ENCODE assay signal across 8 cellular contexts in the genomic region with DNA sequence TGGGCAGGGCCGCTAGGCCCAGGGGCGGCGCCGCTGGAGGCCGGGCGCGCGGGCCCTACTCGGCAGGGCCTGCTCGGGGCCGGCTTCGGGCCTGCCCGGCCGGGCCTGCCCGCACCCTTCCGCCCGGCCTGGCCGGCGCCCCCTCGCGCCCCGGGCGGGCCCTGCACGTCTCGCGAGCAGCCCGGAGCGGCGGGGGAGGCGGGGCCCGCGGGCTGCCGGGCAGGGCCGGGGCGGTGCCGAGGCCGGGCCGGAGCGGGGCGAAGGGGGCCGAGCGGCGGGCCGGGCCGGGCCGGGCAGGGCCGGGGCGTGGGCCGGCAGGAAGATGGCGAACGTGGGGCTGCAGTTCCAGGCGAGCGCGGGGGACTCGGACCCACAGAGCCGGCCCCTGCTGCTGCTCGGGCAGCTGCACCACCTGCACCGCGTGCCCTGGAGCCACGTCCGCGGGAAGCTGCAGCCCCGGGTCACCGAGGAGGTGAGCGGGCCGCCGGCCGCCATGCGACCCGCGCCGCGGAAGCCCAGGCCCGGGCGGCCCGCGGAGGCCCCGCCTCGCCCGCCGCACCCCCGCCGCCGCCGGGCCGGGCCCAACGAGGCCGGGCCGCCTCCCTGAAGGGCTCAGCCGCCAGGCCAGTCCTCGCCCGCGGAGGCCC. TPM values are rescaled to one million over a fixed set of nuclear protein-coding genes. Genes with fewer than 3 reads are reported as not detected.
DNase-seq lines count a peak whose midpoint lies in the region; ATAC-seq, FAIRE-seq and TF ChIP-seq lines count a peak whose summit lies in the region.

A gene with protein sequence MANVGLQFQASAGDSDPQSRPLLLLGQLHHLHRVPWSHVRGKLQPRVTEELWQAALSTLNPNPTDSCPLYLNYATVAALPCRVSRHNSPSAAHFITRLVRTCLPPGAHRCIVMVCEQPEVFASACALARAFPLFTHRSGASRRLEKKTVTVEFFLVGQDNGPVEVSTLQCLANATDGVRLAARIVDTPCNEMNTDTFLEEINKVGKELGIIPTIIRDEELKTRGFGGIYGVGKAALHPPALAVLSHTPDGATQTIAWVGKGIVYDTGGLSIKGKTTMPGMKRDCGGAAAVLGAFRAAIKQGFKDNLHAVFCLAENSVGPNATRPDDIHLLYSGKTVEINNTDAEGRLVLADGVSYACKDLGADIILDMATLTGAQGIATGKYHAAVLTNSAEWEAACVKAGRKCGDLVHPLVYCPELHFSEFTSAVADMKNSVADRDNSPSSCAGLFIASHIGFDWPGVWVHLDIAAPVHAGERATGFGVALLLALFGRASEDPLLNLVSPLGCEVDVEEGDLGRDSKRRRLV (plus strand): TSS at position 222 of the 647 bp plus-strand sequence. CDS start 101 bp downstream, at position 323.

- H3K27me3 ChIP-seq in endothelial cell of umbilical vein (ENCODE audit: control insufficient read depth in 2 of 2, insufficient read depth in 2 of 2, low read length in 2 of 2) (no peaks in the 10 kb centered on the region), mucosa of rectum (ENCODE audit: control insufficient read depth in 2 of 2, insufficient read depth in 2 of 2, low read length in 2 of 2) (no peaks in the 10 kb centered on the region)

- H3K4me3 Mint-ChIP-seq in activated CD8-positive, alpha-beta memory T cell treated with anti-CD3 and anti-CD28 coated beads, Interleukin-2, amount 10 ng/mL, durations not matched to agents 7 days and 5 days = peak within 1 kb of the TSS; percentile 53
- peak within 1 kb of the TSS; percentile 27 for H3K4me3 Mint-ChIP-seq in stimulated activated effector memory CD8-positive, alpha-beta T cell treated with anti-CD3 and anti-CD28 coated beads, Interleukin-12 subunit alpha, Interleukin-12 subunit beta, amount 100 ng/mL, for 72 hours

- ATAC-seq in GM18502 (IDR thresholded peaks at IDR 0.05; ENCODE audit: poor library complexity, unreplicated experiment) (peak; percentile 94), HG02840 (IDR thresholded peaks at IDR 0.05; ENCODE audit: low FRiP score, unreplicated experiment) (peak; percentile 84)
- peak; percentile 97 for ATAC-seq in activated CD8-positive, alpha-beta memory T cell treated with anti-CD3 and anti-CD28 coated beads, Interleukin-2, amount 10 ng/mL, durations not matched to agents 7 days and 5 days
- peak; percentile 96 for ATAC-seq in stimulated activated effector memory CD8-positive, alpha-beta T cell treated with anti-CD3 and anti-CD28 coated beads, Interleukin-12 subunit alpha, Interleukin-12 subunit beta, amount 100 ng/mL, for 72 hours

- H3K9ac ChIP-seq in endothelial cell of umbilical vein (replicated peaks; ENCODE audit: extremely low read depth, insufficient read depth, low read length) = peak within 1 kb of the TSS; percentile 81
- peak within 1 kb of the TSS; percentile 72 to 75 for H3K9ac ChIP-seq in mucosa of rectum (ENCODE audit: low read depth in 1 of 2, low read length in 2 of 2)

- peak; percentile 13 for DNase-seq in NCI-H345 treated with DMSO at 0.1 percent for 48 hours (lab: John Stamatoyannopoulos, UW; ENCODE audit: unreplicated experiment)
- DNase-seq in activated CD8-positive, alpha-beta memory T cell treated with anti-CD3 and anti-CD28 coated beads, Interleukin-2, amount 10 ng/mL, durations not matched to agents 7 days and 5 days = peak; percentile 67
- DNase-seq in endothelial cell of umbilical vein (ENCODE audit: low read depth, low spot score) = peak; percentile 45
- DNase-seq in stimulated activated effector memory CD8-positive, alpha-beta T cell treated with anti-CD3 and anti-CD28 coated beads, Interleukin-12 subunit alpha, Interleukin-12 subunit beta, amount 100 ng/mL, for 72 hours (ENCODE audit: low spot score in 2 of 2) = peak; percentile 71 to 76
- no peak for DNase-seq in cortex of kidney (lab: John Stamatoyannopoulos, UW)

- CTCF ChIA-PET in activated CD8-positive, alpha-beta memory T cell treated with anti-CD3 and anti-CD28 coated beads, Interleukin-2, amount 10 ng/mL, durations not matched to agents 7 days and 5 days (lab: Charles Lee) = interaction anchor here (0.8 to 4.1 kb wide), 3 partner anchors 11 to 41 kb away, joined by 3 to 41 read pairs (median 3); a partner anchor contains a TSS
- CTCF ChIA-PET in endothelial cell of umbilical vein (lab: Charles Lee) = interaction anchor here (0.8 to 3.8 kb wide), 3 partner anchors 33 to 212 kb away, joined by 3 to 23 read pairs (median 6); a partner anchor contains a TSS

- H3K4me1 Mint-ChIP-seq in activated CD8-positive, alpha-beta memory T cell treated with anti-CD3 and anti-CD28 coated beads, Interleukin-2, amount 10 ng/mL, durations not matched to agents 7 days and 5 days = peaks cover 12% of the 10 kb centered on the region
- H3K4me1 Mint-ChIP-seq in stimulated activated effector memory CD8-positive, alpha-beta T cell treated with anti-CD3 and anti-CD28 coated beads, Interleukin-12 subunit alpha, Interleukin-12 subunit beta, amount 100 ng/mL, for 72 hours = peaks cover 12% of the 10 kb centered on the region

- H3K9me3 ChIP-seq in endothelial cell of umbilical vein (replicated peaks; ENCODE audit: control insufficient read depth, insufficient read depth, low read length) (no peaks in the 10 kb centered on the region), mucosa of rectum (ENCODE audit: control insufficient read depth in 2 of 2, low read length in 2 of 2) (no peaks in the 10 kb centered on the region)

- POLR2A ChIA-PET in endothelial cell of umbilical vein (lab: Charles Lee) = no interaction called here

- H3K27ac Mint-ChIP-seq in activated CD8-positive, alpha-beta memory T cell treated with anti-CD3 and anti-CD28 coated beads, Interleukin-2, amount 10 ng/mL, durations not matched to agents 7 days and 5 days = peak within 1 kb of the TSS; percentile 48
- peak within 1 kb of the TSS; percentile 90 for H3K27ac Mint-ChIP-seq in stimulated activated effector memory CD8-positive, alpha-beta T cell treated with anti-CD3 and anti-CD28 coated beads, Interleukin-12 subunit alpha, Interleukin-12 subunit beta, amount 100 ng/mL, for 72 hours

- no TSS peak for BruUV-seq in endothelial cell of umbilical vein (replicated peaks; lab: Mats Ljungman, UMichigan)

- H3K4me3 ChIP-seq in endothelial cell of umbilical vein (replicated peaks in 1 of 3; ENCODE audit: insufficient read depth in 1 of 3, low read depth in 1 of 3, low read length in 3 of 3) (peak within 1 kb of the TSS in 2 of 3 experiments; percentile 27 to 49), mucosa of rectum (ENCODE audit: low read length in 2 of 2) (peak within 1 kb of the TSS; percentile 59 to 67)

- TF ChIP-seq POLR2A in endothelial cell of umbilical vein (IDR thresholded peaks at IDR 0.05; ENCODE audit: low read depth, low read length) = peak; percentile 45

- no peaks in the 10 kb centered on the region for H3K27me3 Mint-ChIP-seq in activated CD8-positive, alpha-beta memory T cell treated with anti-CD3 and anti-CD28 coated beads, Interleukin-2, amount 10 ng/mL, durations not matched to agents 7 days and 5 days

- H3K9me3 Mint-ChIP-seq in activated CD8-positive, alpha-beta memory T cell treated with anti-CD3 and anti-CD28 coated beads, Interleukin-2, amount 10 ng/mL, durations not matched to agents 7 days and 5 days (ENCODE audit: low read depth) = no peaks in the 10 kb centered on the region
- no peaks in the 10 kb centered on the region for H3K9me3 Mint-ChIP-seq in stimulated activated effector memory CD8-positive, alpha-beta T cell treated with anti-CD3 and anti-CD28 coated beads, Interleukin-12 subunit alpha, Interleukin-12 subunit beta, amount 100 ng/mL, for 72 hours

- H4K20me1 ChIP-seq in endothelial cell of umbilical vein (replicated peaks; ENCODE audit: control insufficient read depth, extremely low read depth, insufficient read depth, low read length) = no peaks in the 10 kb centered on the region

- no peak for TF ChIP-seq CTCF in endothelial cell of umbilical vein (IDR thresholded peaks at IDR 0.05; ENCODE audit: extremely low read depth in 1 of 2, insufficient read depth in 1 of 2, low read depth in 1 of 2, low read length in 2 of 2)

- peak within 1 kb of the TSS; percentile 56 for H3K4me2 ChIP-seq in endothelial cell of umbilical vein (ENCODE audit: insufficient read depth, low read length)

- H2AFZ ChIP-seq in endothelial cell of umbilical vein (ENCODE audit: low read depth, low read length) = peak within 1 kb of the TSS; percentile 96

- H3K9me1 ChIP-seq in endothelial cell of umbilical vein (replicated peaks; ENCODE audit: control insufficient read depth, extremely low read depth, insufficient read depth, low read length) = no peaks in the 10 kb centered on the region

- H3K79me2 ChIP-seq in endothelial cell of umbilical vein (ENCODE audit: control insufficient read depth, insufficient read depth, low read length) = peaks cover 4% of the 10 kb centered on the region

- H3K27ac ChIP-seq in endothelial cell of umbilical vein (ENCODE audit: insufficient read depth, low read depth, low read length) (peak within 1 kb of the TSS; percentile 79), mucosa of rectum (ENCODE audit: low read depth in 2 of 2, low read length in 2 of 2) (peak within 1 kb of the TSS; percentile 68 to 78)

- peaks cover 6% of the 10 kb centered on the region for H3K36me3 Mint-ChIP-seq in activated CD8-positive, alpha-beta memory T cell treated with anti-CD3 and anti-CD28 coated beads, Interleukin-2, amount 10 ng/mL, durations not matched to agents 7 days and 5 days
- peaks cover 9% of the 10 kb centered on the region for H3K36me3 Mint-ChIP-seq in stimulated activated effector memory CD8-positive, alpha-beta T cell treated with anti-CD3 and anti-CD28 coated beads, Interleukin-12 subunit alpha, Interleukin-12 subunit beta, amount 100 ng/mL, for 72 hours

- peak; percentile 48 for FAIRE-seq in endothelial cell of umbilical vein (lab: Jason Lieb, UNC)

- dilution Hi-C loops in endothelial cell of umbilical vein (cut with MboI; ENCODE audit: extremely low pct_ligation_motif_present, low sequenced_read_pairs) = no loop called here

- H3K36me3 ChIP-seq in endothelial cell of umbilical vein (ENCODE audit: control insufficient read depth in 2 of 2, extremely low read depth in 1 of 2, insufficient read depth in 2 of 2, low read length in 2 of 2) (peaks cover 0 to 16% of the 10 kb centered on the region in 2 experiments), mucosa of rectum (ENCODE audit: control insufficient read depth in 2 of 2, insufficient read depth in 2 of 2, low read length in 2 of 2) (peaks cover 12 to 27% of the 10 kb centered on the region in 2 donors)

- intact Hi-C loops in endothelial cell of umbilical vein (cut with micrococcal nuclease) = loop anchor here (2.0 to 5.0 kb wide), 3 partner anchors 40 to 385 kb away; a partner anchor contains a TSS

- H3K4me1 ChIP-seq in endothelial cell of umbilical vein (ENCODE audit: control insufficient read depth, extremely low read depth, insufficient read depth, low read length) (peaks cover 14% of the 10 kb centered on the region), mucosa of rectum (ENCODE audit: control insufficient read depth in 2 of 2, insufficient read depth in 2 of 2, low read length in 2 of 2) (peaks cover 8 to 19% of the 10 kb centered on the region in 2 donors)

RNA-seq across cellular contexts. Expression of the gene that starts here (rescaled TPM):
- total RNA-seq in activated CD8-positive, alpha-beta memory T cell treated with anti-CD3 and anti-CD28 coated beads, Interleukin-2, amount 10 ng/mL, durations not matched to agents 7 days and 5 days = 10 to 100 TPM; 19.3 to 30.4 TPM
- 39.1 and 40.8 TPM in 2 replicates for total RNA-seq in endothelial cell of umbilical vein
- 22.5 and 22.6 TPM in 2 replicates for polyA plus RNA-seq in endothelial cell of umbilical vein
- polyA plus RNA-seq in endothelial cell of umbilical vein (2011; cell fraction: cytosol; rRNA removed) = 8.2 and 10.3 TPM in 2 replicates
- polyA plus RNA-seq in endothelial cell of umbilical vein (2011; cell fraction: nucleus; rRNA removed) = 90.6 and 118 TPM in 2 replicates
- 29.5 and 42.1 TPM in 2 replicates for polyA plus RNA-seq in endothelial cell of umbilical vein (2012)
- 16.8 and 19.1 TPM in 2 replicates for polyA minus RNA-seq in endothelial cell of umbilical vein
- 16.6 TPM for polyA minus RNA-seq in endothelial cell of umbilical vein (2011; cell fraction: cytosol; rRNA and poly(A)+ RNA removed)
- polyA minus RNA-seq in endothelial cell of umbilical vein (2011; cell fraction: nucleus; rRNA and poly(A)+ RNA removed) = 16.9 and 35.5 TPM in 2 replicates
